8 cellular contexts compared by ENCODE assay signal in genomic region chr17:39700148-39700987, GRCh38. TPM values are rescaled to one million over a fixed set of nuclear protein-coding genes. Genes with fewer than 3 reads are reported as not detected.
DNase-seq lines count a peak whose midpoint lies in the region; ATAC-seq, FAIRE-seq and TF ChIP-seq lines count a peak whose summit lies in the region.

No MANE protein-coding gene starts in this region.

- H3K27me3 Mint-ChIP-seq in activated T-helper 1 cell treated with anti-CD3 and anti-CD28 coated beads, Interleukin-12 subunit alpha, Interleukin-12 subunit beta, Interleukin-2, Interleukin-4 antibody, amounts not matched to agents 30 ng/mL and 10 ng/mL and 1 ng/mL, durations not matched to agents 14 hours and 24 hours and 36 hours (ENCODE audit: insufficient read depth), result peaks cover 45% of the 10 kb centered on the region

- TF ChIP-seq RAD21 in HepG2 (CRISPR knock-in tag; IDR thresholded peaks at IDR 0.05), result no peak

- in situ Hi-C loops in HepG2 (cut with HindIII; ENCODE audit: extremely low pct_ligation_motif_present, low pct_unique_long_range_greater_than_20kb), result no loop called here

- intact Hi-C loops in HepG2 (cut with micrococcal nuclease; ENCODE audit: unreplicated experiment), result no loop called here
- intact Hi-C loops in activated T-helper 1 cell treated with anti-CD3 and anti-CD28 coated beads, Interleukin-12 subunit alpha, Interleukin-12 subunit beta, Interleukin-2, Interleukin-4 antibody, amounts not matched to agents 30 ng/mL and 10 ng/mL and 1 ng/mL, durations not matched to agents 14 hours and 24 hours and 36 hours (cut with micrococcal nuclease), result no loop called here

- H3K9ac ChIP-seq in HepG2 (ENCODE audit: insufficient read depth, low read depth, low read length), result peak overlapping the region; percentile 88

- peaks cover 78% of the 10 kb centered on the region for H3K4me1 ChIP-seq in HepG2 (ENCODE audit: insufficient read depth, low read length)
- peaks cover 59% of the 10 kb centered on the region for H3K4me1 ChIP-seq in suprapubic skin

- peaks cover 7% of the 10 kb centered on the region for H3K4me1 Mint-ChIP-seq in activated T-helper 1 cell treated with anti-CD3 and anti-CD28 coated beads, Interleukin-12 subunit alpha, Interleukin-12 subunit beta, Interleukin-2, Interleukin-4 antibody, amounts not matched to agents 30 ng/mL and 10 ng/mL and 1 ng/mL, durations not matched to agents 14 hours and 24 hours and 36 hours (ENCODE audit: low read depth)

- H3K36me3 Mint-ChIP-seq in activated T-helper 1 cell treated with anti-CD3 and anti-CD28 coated beads, Interleukin-12 subunit alpha, Interleukin-12 subunit beta, Interleukin-2, Interleukin-4 antibody, amounts not matched to agents 30 ng/mL and 10 ng/mL and 1 ng/mL, durations not matched to agents 14 hours and 24 hours and 36 hours (ENCODE audit: low read depth), result peaks cover 2% of the 10 kb centered on the region

- TF ChIP-seq CTCF in HepG2 (CRISPR knock-in tag; IDR thresholded peaks at IDR 0.05) (no peak), suprapubic skin (IDR thresholded peaks at IDR 0.05) (no peak)

- no peak overlapping the region for H2AFZ ChIP-seq in HepG2 (ENCODE audit: low read length)

- no peak overlapping the region for H3K4me3 Mint-ChIP-seq in activated T-helper 1 cell treated with anti-CD3 and anti-CD28 coated beads, Interleukin-12 subunit alpha, Interleukin-12 subunit beta, Interleukin-2, Interleukin-4 antibody, amounts not matched to agents 30 ng/mL and 10 ng/mL and 1 ng/mL, durations not matched to agents 14 hours and 24 hours and 36 hours

- H3K27ac ChIP-seq in HepG2 (ENCODE audit: extremely low read length, insufficient read depth, low read length) (peak overlapping the region; percentile 78), suprapubic skin (peak overlapping the region; percentile 92)

- H3K4me2 ChIP-seq in HepG2 (ENCODE audit: low read depth, low read length), result peak overlapping the region; percentile 92

- peak; percentile 11 for ATAC-seq in HepG2
- no peak for ATAC-seq in HG03342 (IDR thresholded peaks at IDR 0.05; ENCODE audit: unreplicated experiment)

- H3K9me3 Mint-ChIP-seq in activated T-helper 1 cell treated with anti-CD3 and anti-CD28 coated beads, Interleukin-12 subunit alpha, Interleukin-12 subunit beta, Interleukin-2, Interleukin-4 antibody, amounts not matched to agents 30 ng/mL and 10 ng/mL and 1 ng/mL, durations not matched to agents 14 hours and 24 hours and 36 hours, result no peaks in the 10 kb centered on the region

- DNase-seq in HK-2 (ENCODE audit: unreplicated experiment) (peak; percentile 35), ecto neural progenitor cell (ENCODE audit: low spot score) (peak; percentile 87), HepG2 (ENCODE audit: low spot score) (no peak), suprapubic skin (ENCODE audit: low spot score in 2 of 2) (no peak), NCI-H2171 (lab: John Stamatoyannopoulos, UW) (no peak), mesenteric fat pad (ENCODE audit: low spot score) (no peak)
- no peak for DNase-seq in activated T-helper 1 cell treated with anti-CD3 and anti-CD28 coated beads, Interleukin-12 subunit alpha, Interleukin-12 subunit beta, Interleukin-2, Interleukin-4 antibody, amounts not matched to agents 30 ng/mL and 10 ng/mL and 1 ng/mL, durations not matched to agents 14 hours and 24 hours and 36 hours (ENCODE audit: low spot score)

- TF ChIP-seq POLR2A in HepG2 (IDR thresholded peaks at IDR 0.05; ENCODE audit: insufficient read depth in 1 of 2, low read depth in 2 of 2, low read length in 2 of 2) (no peak), suprapubic skin (IDR thresholded peaks at IDR 0.05) (no peak)

- POLR2A ChIA-PET in HepG2 (lab: Yijun Ruan, JAX), result interaction anchor here (0.6 to 6.6 kb wide), 18 partner anchors 12 to 398 kb away, joined by 3 to 118 read pairs (median 8); partner anchors contain the start of genes GRB7, MIEN1, PGAP3 and STARD3

- H3K27me3 ChIP-seq in HepG2 (ENCODE audit: control insufficient read depth in 1 of 2, insufficient read depth in 2 of 2, low read length in 2 of 2), result no peaks in the 10 kb centered on the region
- no peaks in the 10 kb centered on the region for H3K27me3 ChIP-seq in suprapubic skin

- H3K9me3 ChIP-seq in HepG2 (ENCODE audit: low read length) (no peaks in the 10 kb centered on the region), suprapubic skin (no peaks in the 10 kb centered on the region)

- no peak for FAIRE-seq in HepG2 (lab: Jason Lieb, UNC)

- peaks cover 59% of the 10 kb centered on the region for H3K79me2 ChIP-seq in HepG2 (ENCODE audit: insufficient read depth, low read length)

- TF ChIP-seq EP300 in HepG2 (IDR thresholded peaks at IDR 0.05; ENCODE audit: low read depth in 2 of 2, low read length in 2 of 2) (no peak), HepG2 (CRISPR knock-in tag; IDR thresholded peaks at IDR 0.05; ENCODE audit: borderline replicate concordance) (no peak), suprapubic skin (IDR thresholded peaks at IDR 0.05) (no peak)

- no TSS peak for BruUV-seq in HepG2 (replicated peaks; lab: Mats Ljungman, UMichigan)

- CTCF ChIA-PET in HepG2 (lab: Yijun Ruan, JAX; ENCODE audit: low intra/inter-chr PET ratio, low total read pairs), result interaction anchor here (0.6 kb wide), 1 partner anchor 225 kb away, joined by 3 read pairs; no protein-coding TSS in a partner anchor

- H3K4me3 ChIP-seq in HepG2 (replicated peaks in 1 of 3; ENCODE audit: insufficient read depth in 1 of 3, low read depth in 2 of 3, low read length in 3 of 3), result peak overlapping the region; percentile 90 to 94 (median 90)
- peak overlapping the region; percentile 90 for H3K4me3 ChIP-seq in suprapubic skin

- no peak overlapping the region for H3K27ac Mint-ChIP-seq in activated T-helper 1 cell treated with anti-CD3 and anti-CD28 coated beads, Interleukin-12 subunit alpha, Interleukin-12 subunit beta, Interleukin-2, Interleukin-4 antibody, amounts not matched to agents 30 ng/mL and 10 ng/mL and 1 ng/mL, durations not matched to agents 14 hours and 24 hours and 36 hours

- WGBS in HepG2 (ENCODE audit: low lambda C conversion rate), result under 1% methylated on average over 38 of the region's 57 CpGs
- WGBS in suprapubic skin, result 3% methylated on average over 18 of the region's 57 CpGs

- peaks cover 2 to 3% of the 10 kb centered on the region in 2 experiments; a peak in 2 of 5 replicates for H3K36me3 ChIP-seq in HepG2 (replicated peaks in 1 of 2; ENCODE audit: control insufficient read depth in 1 of 2, insufficient read depth in 2 of 2, low read length in 2 of 2)
- H3K36me3 ChIP-seq in suprapubic skin, result no peaks in the 10 kb centered on the region

- H4K20me1 ChIP-seq in HepG2 (ENCODE audit: insufficient read depth, low read length), result peaks cover 6% of the 10 kb centered on the region; the same call in 1 of the 2 replicates

RNA-seq across cellular contexts. Expression of gene ERBB2, which starts 0.5 kb away (rescaled TPM):
- total RNA-seq in HepG2 (2016; rRNA removed; fragmentation: Illumina TruSeq; extraction: Trizol), result 30.2 and 64.1 TPM in 2 replicates
- 29.4 and 32.0 TPM in 2 replicates for total RNA-seq in HepG2 (2016; cell fraction: cytosol; rRNA removed; fragmentation: Illumina TruSeq; extraction: Trizol; ENCODE audit: low read depth)
- total RNA-seq in HepG2 (2016; cell fraction: insoluble cytoplasmic fraction; rRNA removed; fragmentation: Illumina TruSeq; extraction: Trizol), result 24.5 and 63.0 TPM in 2 replicates
- total RNA-seq in HepG2 (2016; cell fraction: membrane; rRNA removed; fragmentation: Illumina TruSeq; extraction: Trizol), result 21.8 and 22.8 TPM in 2 replicates
- total RNA-seq in HepG2 (2016; cell fraction: nucleus; rRNA removed; fragmentation: Illumina TruSeq; extraction: Trizol), result 81.6 and 99.0 TPM in 2 replicates
- polyA plus RNA-seq in HepG2 (2011; rRNA removed), result 57.7 and 77.7 TPM in 2 replicates
- polyA plus RNA-seq in HepG2 (2011; cell fraction: cytosol; rRNA removed), result 36.7 and 42.6 TPM in 2 replicates
- 210 and 211 TPM in 2 replicates for polyA plus RNA-seq in HepG2 (2011; cell fraction: nucleus; rRNA removed)
- polyA plus RNA-seq in HepG2 (2012), result 69.2 and 69.6 TPM in 2 replicates
- polyA plus RNA-seq in HepG2 (2016; cell fraction: cytosol; fragmentation: Illumina TruSeq; extraction: Trizol; ENCODE audit: low read depth), result 4.2 and 4.3 TPM in 2 replicates
- 25.3 and 32.1 TPM in 2 replicates for polyA plus RNA-seq in HepG2 (2016; cell fraction: insoluble cytoplasmic fraction; fragmentation: Illumina TruSeq; extraction: Trizol; ENCODE audit: low read depth)
- 8.5 and 9.9 TPM in 2 replicates for polyA plus RNA-seq in HepG2 (2016; cell fraction: membrane; fragmentation: Illumina TruSeq; extraction: Trizol; ENCODE audit: low read depth)
- 149 and 153 TPM in 2 replicates for polyA plus RNA-seq in HepG2 (2016; cell fraction: nucleus; fragmentation: Illumina TruSeq; extraction: Trizol; ENCODE audit: insufficient read depth, low read depth)
- polyA minus RNA-seq in HepG2 (2011; rRNA and poly(A)+ RNA removed; ENCODE audit: low replicate concordance), result 39.8 and 292 TPM in 2 replicates
- polyA minus RNA-seq in HepG2 (2011; cell fraction: cytosol; rRNA and poly(A)+ RNA removed), result 52.4 and 60.7 TPM in 2 replicates
- 58.8 and 83.7 TPM in 2 replicates for polyA minus RNA-seq in HepG2 (2011; cell fraction: nucleus; rRNA and poly(A)+ RNA removed)
- 100 to 1,000 TPM; 144 to 192 (median 173) TPM for total RNA-seq in suprapubic skin
- 21.9 TPM for total RNA-seq in mesenteric fat pad
- 2.5 and 3.0 TPM in 2 replicates for total RNA-seq in activated T-helper 1 cell treated with anti-CD3 and anti-CD28 coated beads, Interleukin-12 subunit alpha, Interleukin-12 subunit beta, Interleukin-2, Interleukin-4 antibody, amounts not matched to agents 30 ng/mL and 10 ng/mL and 1 ng/mL, durations not matched to agents 14 hours and 24 hours and 36 hours

RNA-seq across cellular contexts. Expression of gene PGAP3, which starts 12.5 kb away (rescaled TPM):
- 5.1 and 11.9 TPM in 2 replicates for total RNA-seq in HepG2 (2016; rRNA removed; fragmentation: Illumina TruSeq; extraction: Trizol)
- total RNA-seq in HepG2 (2016; cell fraction: cytosol; rRNA removed; fragmentation: Illumina TruSeq; extraction: Trizol; ENCODE audit: low read depth), result 1.1 and 1.5 TPM in 2 replicates
- 3.5 and 11.4 TPM in 2 replicates for total RNA-seq in HepG2 (2016; cell fraction: insoluble cytoplasmic fraction; rRNA removed; fragmentation: Illumina TruSeq; extraction: Trizol)
- total RNA-seq in HepG2 (2016; cell fraction: membrane; rRNA removed; fragmentation: Illumina TruSeq; extraction: Trizol), result 3.2 and 3.3 TPM in 2 replicates
- 11.6 and 12.8 TPM in 2 replicates for total RNA-seq in HepG2 (2016; cell fraction: nucleus; rRNA removed; fragmentation: Illumina TruSeq; extraction: Trizol)
- 14.6 and 21.2 TPM in 2 replicates for polyA plus RNA-seq in HepG2 (2011; rRNA removed)
- 9.7 and 10.8 TPM in 2 replicates for polyA plus RNA-seq in HepG2 (2011; cell fraction: cytosol; rRNA removed)
- polyA plus RNA-seq in HepG2 (2011; cell fraction: nucleus; rRNA removed), result 53.0 and 67.8 TPM in 2 replicates
- polyA plus RNA-seq in HepG2 (2012), result 9.1 and 10.3 TPM in 2 replicates
- polyA plus RNA-seq in HepG2 (2016; cell fraction: cytosol; fragmentation: Illumina TruSeq; extraction: Trizol; ENCODE audit: low read depth), result 0.93 and 0.97 TPM in 2 replicates
- 4.1 and 5.4 TPM in 2 replicates for polyA plus RNA-seq in HepG2 (2016; cell fraction: insoluble cytoplasmic fraction; fragmentation: Illumina TruSeq; extraction: Trizol; ENCODE audit: low read depth)
- polyA plus RNA-seq in HepG2 (2016; cell fraction: membrane; fragmentation: Illumina TruSeq; extraction: Trizol; ENCODE audit: low read depth), result 2.1 and 2.4 TPM in 2 replicates
- 23.4 and 28.3 TPM in 2 replicates for polyA plus RNA-seq in HepG2 (2016; cell fraction: nucleus; fragmentation: Illumina TruSeq; extraction: Trizol; ENCODE audit: insufficient read depth, low read depth)
- polyA minus RNA-seq in HepG2 (2011; rRNA and poly(A)+ RNA removed; ENCODE audit: low replicate concordance), result 12.0 and 44.9 TPM in 2 replicates
- polyA minus RNA-seq in HepG2 (2011; cell fraction: cytosol; rRNA and poly(A)+ RNA removed), result 5.6 and 8.2 TPM in 2 replicates
- polyA minus RNA-seq in HepG2 (2011; cell fraction: nucleus; rRNA and poly(A)+ RNA removed), result 8.2 and 9.7 TPM in 2 replicates
- total RNA-seq in suprapubic skin, result 10 to 100 TPM; 25.7 to 41.5 (median 32.7) TPM
- total RNA-seq in mesenteric fat pad, result 13.6 TPM
- 14.4 and 16.9 TPM in 2 replicates for total RNA-seq in activated T-helper 1 cell treated with anti-CD3 and anti-CD28 coated beads, Interleukin-12 subunit alpha, Interleukin-12 subunit beta, Interleukin-2, Interleukin-4 antibody, amounts not matched to agents 30 ng/mL and 10 ng/mL and 1 ng/mL, durations not matched to agents 14 hours and 24 hours and 36 hours

RNA-seq across cellular contexts. Expression of gene MIEN1, which starts 30.0 kb away (rescaled TPM):
- total RNA-seq in HepG2 (2016; rRNA removed; fragmentation: Illumina TruSeq; extraction: Trizol), result 40.6 and 48.6 TPM in 2 replicates
- 50.1 and 73.7 TPM in 2 replicates for total RNA-seq in HepG2 (2016; cell fraction: cytosol; rRNA removed; fragmentation: Illumina TruSeq; extraction: Trizol; ENCODE audit: low read depth)
- 43.9 and 49.0 TPM in 2 replicates for total RNA-seq in HepG2 (2016; cell fraction: insoluble cytoplasmic fraction; rRNA removed; fragmentation: Illumina TruSeq; extraction: Trizol)
- 66.3 and 82.4 TPM in 2 replicates for total RNA-seq in HepG2 (2016; cell fraction: membrane; rRNA removed; fragmentation: Illumina TruSeq; extraction: Trizol)
- total RNA-seq in HepG2 (2016; cell fraction: nucleus; rRNA removed; fragmentation: Illumina TruSeq; extraction: Trizol), result 18.4 and 23.7 TPM in 2 replicates
- polyA plus RNA-seq in HepG2 (2011; rRNA removed), result 56.6 and 68.2 TPM in 2 replicates
- polyA plus RNA-seq in HepG2 (2011; cell fraction: cytosol; rRNA removed), result 62.1 and 67.0 TPM in 2 replicates
- 27.3 and 39.8 TPM in 2 replicates for polyA plus RNA-seq in HepG2 (2011; cell fraction: nucleus; rRNA removed)
- 38.6 and 44.5 TPM in 2 replicates for polyA plus RNA-seq in HepG2 (2012)
- polyA plus RNA-seq in HepG2 (2016; cell fraction: cytosol; fragmentation: Illumina TruSeq; extraction: Trizol; ENCODE audit: low read depth), result 106 and 131 TPM in 2 replicates
- polyA plus RNA-seq in HepG2 (2016; cell fraction: insoluble cytoplasmic fraction; fragmentation: Illumina TruSeq; extraction: Trizol; ENCODE audit: low read depth), result 73.3 and 81.4 TPM in 2 replicates
- 100 and 131 TPM in 2 replicates for polyA plus RNA-seq in HepG2 (2016; cell fraction: membrane; fragmentation: Illumina TruSeq; extraction: Trizol; ENCODE audit: low read depth)
- 45.4 and 54.1 TPM in 2 replicates for polyA plus RNA-seq in HepG2 (2016; cell fraction: nucleus; fragmentation: Illumina TruSeq; extraction: Trizol; ENCODE audit: insufficient read depth, low read depth)
- polyA minus RNA-seq in HepG2 (2011; rRNA and poly(A)+ RNA removed; ENCODE audit: low replicate concordance), result 30.0 and 48.1 TPM in 2 replicates
- polyA minus RNA-seq in HepG2 (2011; cell fraction: cytosol; rRNA and poly(A)+ RNA removed), result 11.5 and 16.0 TPM in 2 replicates
- polyA minus RNA-seq in HepG2 (2011; cell fraction: nucleus; rRNA and poly(A)+ RNA removed), result 10.6 and 14.7 TPM in 2 replicates
- total RNA-seq in suprapubic skin, result 10 to 100 TPM; 43.6 to 54.1 (median 52.1) TPM
- total RNA-seq in mesenteric fat pad, result 36.4 TPM
- 33.3 and 37.1 TPM in 2 replicates for total RNA-seq in activated T-helper 1 cell treated with anti-CD3 and anti-CD28 coated beads, Interleukin-12 subunit alpha, Interleukin-12 subunit beta, Interleukin-2, Interleukin-4 antibody, amounts not matched to agents 30 ng/mL and 10 ng/mL and 1 ng/mL, durations not matched to agents 14 hours and 24 hours and 36 hours

RNA-seq across cellular contexts. Expression of gene PNMT, which starts 32.1 kb away (rescaled TPM):
- total RNA-seq in HepG2 (2016; rRNA removed; fragmentation: Illumina TruSeq; extraction: Trizol) (not detected in 2 replicates), suprapubic skin (1 to 10 TPM in 2 of 4 donors, under 1 TPM in 2; 0.53 to 1.6 (median 1.1) TPM), mesenteric fat pad (0.35 TPM)
- not detected in 2 replicates for total RNA-seq in HepG2 (2016; cell fraction: cytosol; rRNA removed; fragmentation: Illumina TruSeq; extraction: Trizol; ENCODE audit: low read depth)
- total RNA-seq in HepG2 (2016; cell fraction: insoluble cytoplasmic fraction; rRNA removed; fragmentation: Illumina TruSeq; extraction: Trizol), result not detected in 2 replicates
- total RNA-seq in HepG2 (2016; cell fraction: membrane; rRNA removed; fragmentation: Illumina TruSeq; extraction: Trizol), result 0.17 TPM in 1 of 2 replicates, not detected in the other
- total RNA-seq in HepG2 (2016; cell fraction: nucleus; rRNA removed; fragmentation: Illumina TruSeq; extraction: Trizol), result not detected in 2 replicates
- 0.22 and 0.25 TPM in 2 replicates for polyA plus RNA-seq in HepG2 (2011; rRNA removed)
- polyA plus RNA-seq in HepG2 (2011; cell fraction: cytosol; rRNA removed), result 0.08 and 0.13 TPM in 2 replicates
- polyA plus RNA-seq in HepG2 (2011; cell fraction: nucleus; rRNA removed), result 0.56 and 0.71 TPM in 2 replicates
- 0.31 TPM in 1 of 2 replicates, not detected in the other for polyA plus RNA-seq in HepG2 (2012)
- 0.11 TPM in 1 of 2 replicates, not detected in the other for polyA plus RNA-seq in HepG2 (2016; cell fraction: cytosol; fragmentation: Illumina TruSeq; extraction: Trizol; ENCODE audit: low read depth)
- not detected in 2 replicates for polyA plus RNA-seq in HepG2 (2016; cell fraction: insoluble cytoplasmic fraction; fragmentation: Illumina TruSeq; extraction: Trizol; ENCODE audit: low read depth)
- polyA plus RNA-seq in HepG2 (2016; cell fraction: membrane; fragmentation: Illumina TruSeq; extraction: Trizol; ENCODE audit: low read depth), result 0.15 TPM in 1 of 2 replicates, not detected in the other
- not detected in 2 replicates for polyA plus RNA-seq in HepG2 (2016; cell fraction: nucleus; fragmentation: Illumina TruSeq; extraction: Trizol; ENCODE audit: insufficient read depth, low read depth)
- not detected in 2 replicates for polyA minus RNA-seq in HepG2 (2011; rRNA and poly(A)+ RNA removed; ENCODE audit: low replicate concordance)
- polyA minus RNA-seq in HepG2 (2011; cell fraction: cytosol; rRNA and poly(A)+ RNA removed), result not detected in 2 replicates
- not detected in 2 replicates for polyA minus RNA-seq in HepG2 (2011; cell fraction: nucleus; rRNA and poly(A)+ RNA removed)
- not detected in 2 replicates for total RNA-seq in activated T-helper 1 cell treated with anti-CD3 and anti-CD28 coated beads, Interleukin-12 subunit alpha, Interleukin-12 subunit beta, Interleukin-2, Interleukin-4 antibody, amounts not matched to agents 30 ng/mL and 10 ng/mL and 1 ng/mL, durations not matched to agents 14 hours and 24 hours and 36 hours

RNA-seq across cellular contexts. Expression of gene TCAP, which starts 35.2 kb away (rescaled TPM):
- total RNA-seq in HepG2 (2016; rRNA removed; fragmentation: Illumina TruSeq; extraction: Trizol) (0.14 and 0.24 TPM in 2 replicates), suprapubic skin (1 to 10 TPM in 2 of 4 donors, under 1 TPM in 1, not detected in 1; 0.57 to 2.4 (median 1.1) TPM), mesenteric fat pad (0.64 TPM)
- total RNA-seq in HepG2 (2016; cell fraction: cytosol; rRNA removed; fragmentation: Illumina TruSeq; extraction: Trizol; ENCODE audit: low read depth), result not detected in 2 replicates
- total RNA-seq in HepG2 (2016; cell fraction: insoluble cytoplasmic fraction; rRNA removed; fragmentation: Illumina TruSeq; extraction: Trizol), result 0.26 TPM in 1 of 2 replicates, not detected in the other
- 0.06 TPM in 1 of 2 replicates, not detected in the other for total RNA-seq in HepG2 (2016; cell fraction: membrane; rRNA removed; fragmentation: Illumina TruSeq; extraction: Trizol)
- 0.56 and 0.84 TPM in 2 replicates for total RNA-seq in HepG2 (2016; cell fraction: nucleus; rRNA removed; fragmentation: Illumina TruSeq; extraction: Trizol)
- polyA plus RNA-seq in HepG2 (2011; rRNA removed), result 0.65 and 0.84 TPM in 2 replicates
- 0.15 and 0.35 TPM in 2 replicates for polyA plus RNA-seq in HepG2 (2011; cell fraction: cytosol; rRNA removed)
- 6.0 and 8.8 TPM in 2 replicates for polyA plus RNA-seq in HepG2 (2011; cell fraction: nucleus; rRNA removed)
- polyA plus RNA-seq in HepG2 (2012), result 0.43 and 2.1 TPM in 2 replicates
- polyA plus RNA-seq in HepG2 (2016; cell fraction: cytosol; fragmentation: Illumina TruSeq; extraction: Trizol; ENCODE audit: low read depth), result not detected in 2 replicates
- polyA plus RNA-seq in HepG2 (2016; cell fraction: insoluble cytoplasmic fraction; fragmentation: Illumina TruSeq; extraction: Trizol; ENCODE audit: low read depth), result 0.19 TPM in 1 of 2 replicates, not detected in the other
- polyA plus RNA-seq in HepG2 (2016; cell fraction: membrane; fragmentation: Illumina TruSeq; extraction: Trizol; ENCODE audit: low read depth), result not detected in 2 replicates
- polyA plus RNA-seq in HepG2 (2016; cell fraction: nucleus; fragmentation: Illumina TruSeq; extraction: Trizol; ENCODE audit: insufficient read depth, low read depth), result 0.51 and 0.85 TPM in 2 replicates
- polyA minus RNA-seq in HepG2 (2011; rRNA and poly(A)+ RNA removed; ENCODE audit: low replicate concordance), result 2.2 and 2.6 TPM in 2 replicates
- polyA minus RNA-seq in HepG2 (2011; cell fraction: cytosol; rRNA and poly(A)+ RNA removed), result not detected in 2 replicates
- polyA minus RNA-seq in HepG2 (2011; cell fraction: nucleus; rRNA and poly(A)+ RNA removed), result 3.0 and 4.0 TPM in 2 replicates
- 0.96 and 1.4 TPM in 2 replicates for total RNA-seq in activated T-helper 1 cell treated with anti-CD3 and anti-CD28 coated beads, Interleukin-12 subunit alpha, Interleukin-12 subunit beta, Interleukin-2, Interleukin-4 antibody, amounts not matched to agents 30 ng/mL and 10 ng/mL and 1 ng/mL, durations not matched to agents 14 hours and 24 hours and 36 hours

Comparison
In these comparisons a context has a peak if more than half of its experiments do, and no peak if none do; other contexts are left out.
1. DNase-seq: peak in HK-2 (single experiment) and ecto neural progenitor cell (single experiment); none in HepG2 (single experiment), suprapubic skin (0 of 2), NCI-H2171 (single experiment), mesenteric fat pad (single experiment) and activated T-helper 1 cell treated with anti-CD3 and anti-CD28 coated beads, Interleukin-12 subunit alpha, Interleukin-12 subunit beta, Interleukin-2, Interleukin-4 antibody, amounts not matched to agents 30 ng/mL and 10 ng/mL and 1 ng/mL, durations not matched to agents 14 hours and 24 hours and 36 hours (single experiment).